14 cellular contexts compared by ENCODE assay signal in the genomic region with DNA sequence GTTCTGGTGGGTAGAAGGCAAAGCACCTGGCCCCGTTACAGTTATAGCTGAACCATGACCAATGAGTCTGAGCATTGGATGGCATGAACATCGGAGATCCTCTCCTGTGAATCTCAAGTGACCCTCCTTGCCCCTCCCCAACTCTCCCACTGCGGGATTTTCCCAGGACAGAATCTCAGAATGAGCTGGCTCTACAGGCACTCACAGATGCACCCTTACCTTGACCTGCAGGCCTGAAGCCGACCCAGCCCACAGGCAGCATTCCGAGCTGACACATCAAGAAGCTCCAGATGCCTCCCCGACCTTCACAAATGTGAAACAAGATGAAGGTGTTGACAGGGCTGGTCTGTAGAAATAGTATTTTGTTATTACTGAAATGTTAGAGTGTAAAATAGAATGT.
DNase-seq lines count a peak whose midpoint lies in the region; ATAC-seq and TF ChIP-seq lines count a peak whose summit lies in the region.
"Had no signal": no experiment of that assay in that cellular context is flagged by ENCODE, and none has a peak within 500 bp of the region (broad histone marks: within the 10 kb centered on the region; RNA-seq: fewer than 3 reads in every experiment).

No MANE protein-coding gene starts in this region.

- TF ChIP-seq POLR2A in IMR-90 (IDR thresholded peaks at IDR 0.05; ENCODE audit: low read depth, low read length): no peak

- H3K27me3 Mint-ChIP-seq in dendritic cell treated with granulocyte-macrophage colony-stimulating factor and Interleukin-4, amounts not matched to agents 40 ng/mL and 50 ng/mL, for 4 days: peaks cover 12% of the 10 kb centered on the region

- POLR2A ChIA-PET in IMR-90 (lab: Charles Lee; ENCODE audit: unreplicated experiment): no interaction called here

- H2BK5ac ChIP-seq in IMR-90 (ENCODE audit: low read depth, low read length, poor library complexity, severe bottlenecking): no peak overlapping the region

- H3K27me3 ChIP-seq in IMR-90 (ENCODE audit: control insufficient read depth, insufficient read depth, low read length): no peaks in the 10 kb centered on the region
- H3K27me3 ChIP-seq: BE2C had no signal

- ATAC-seq in left cardiac atrium (peak; percentile 16 to 75), left ventricle myocardium superior (no peak), IMR-90 (ENCODE audit: low read depth) (no peak), HG03280 (IDR thresholded peaks at IDR 0.05; ENCODE audit: unreplicated experiment) (no peak)
- no peak for ATAC-seq in stimulated activated effector memory CD8-positive, alpha-beta T cell treated with anti-CD3 and anti-CD28 coated beads, Interleukin-12 subunit alpha, Interleukin-12 subunit beta, amount 100 ng/mL, for 72 hours
- ATAC-seq: A549, GM12878 had no signal

- peak overlapping the region; percentile 12; the same call in 1 of the 2 replicates for H3K4ac ChIP-seq in IMR-90 (ENCODE audit: low read depth, low read length)

- peak overlapping the region; percentile 6; the same call in 1 of the 2 replicates for H3K23ac ChIP-seq in IMR-90 (ENCODE audit: low read depth, low read length)

- H3K79me1 ChIP-seq in IMR-90 (ENCODE audit: low read depth in 1 of 2, low read length in 2 of 2): peaks cover 0 to 4% of the 10 kb centered on the region in 2 experiments; a peak in 2 of 4 replicates

- no peak overlapping the region for H3K18ac ChIP-seq in IMR-90 (ENCODE audit: low read depth, low read length)

- dilution Hi-C loops in IMR-90 (cut with HindIII; ENCODE audit: low sequenced_read_pairs, unreplicated experiment): no loop called here

- no peaks in the 10 kb centered on the region for H3K36me3 ChIP-seq in IMR-90 (ENCODE audit: control insufficient read depth, insufficient read depth, low read length)
- H3K36me3 ChIP-seq: BE2C had no signal

- peak overlapping the region; percentile 66 for H2AK5ac ChIP-seq in IMR-90 (ENCODE audit: low read depth, low read length)

- DNase-seq in left cardiac atrium: no peak
- no peak for DNase-seq in left ventricle myocardium superior
- no peak for DNase-seq in IMR-90
- no peak for DNase-seq in stimulated activated effector memory CD8-positive, alpha-beta T cell treated with anti-CD3 and anti-CD28 coated beads, Interleukin-12 subunit alpha, Interleukin-12 subunit beta, amount 100 ng/mL, for 72 hours (ENCODE audit: low spot score in 2 of 2)
- DNase-seq in midbrain (lab: John Stamatoyannopoulos, UW): no peak
- DNase-seq: BE2C; CD8-positive, alpha-beta memory T cell; HCEC 1CT; HFFc6 had no signal

- H3K27ac Mint-ChIP-seq in dendritic cell treated with granulocyte-macrophage colony-stimulating factor and Interleukin-4, amounts not matched to agents 40 ng/mL and 50 ng/mL, for 4 days: peak overlapping the region; percentile 9
- H3K27ac Mint-ChIP-seq in stimulated activated effector memory CD8-positive, alpha-beta T cell treated with anti-CD3 and anti-CD28 coated beads, Interleukin-12 subunit alpha, Interleukin-12 subunit beta, amount 100 ng/mL, for 72 hours: peak overlapping the region; percentile 94
- H3K27ac Mint-ChIP-seq: CD8-positive, alpha-beta memory T cell; HFFc6 had no signal

- no peak overlapping the region for H3K9ac ChIP-seq in IMR-90 (ENCODE audit: low read depth, low read length)

- peaks cover 17% of the 10 kb centered on the region for H3K9me3 Mint-ChIP-seq in dendritic cell treated with granulocyte-macrophage colony-stimulating factor and Interleukin-4, amounts not matched to agents 40 ng/mL and 50 ng/mL, for 4 days
- H3K9me3 Mint-ChIP-seq in stimulated activated effector memory CD8-positive, alpha-beta T cell treated with anti-CD3 and anti-CD28 coated beads, Interleukin-12 subunit alpha, Interleukin-12 subunit beta, amount 100 ng/mL, for 72 hours: peaks cover 18% of the 10 kb centered on the region

- no peak overlapping the region for H4K5ac ChIP-seq in IMR-90 (ENCODE audit: low read depth, low read length)

- H3K4me3 ChIP-seq in IMR-90 (ENCODE audit: insufficient read depth, low read depth, low read length): no peak overlapping the region
- H3K4me3 ChIP-seq: A549, GM12878 had no signal

- H3K4me1 Mint-ChIP-seq in dendritic cell treated with granulocyte-macrophage colony-stimulating factor and Interleukin-4, amounts not matched to agents 40 ng/mL and 50 ng/mL, for 4 days (ENCODE audit: low read depth): peaks cover 33% of the 10 kb centered on the region
- peaks cover 93% of the 10 kb centered on the region for H3K4me1 Mint-ChIP-seq in stimulated activated effector memory CD8-positive, alpha-beta T cell treated with anti-CD3 and anti-CD28 coated beads, Interleukin-12 subunit alpha, Interleukin-12 subunit beta, amount 100 ng/mL, for 72 hours

- no CpG with 5 or more reads among the region's 6 CpGs for WGBS in IMR-90 (ENCODE audit: extremely low coverage in 2 of 2, insufficient read length in 1 of 2), 2 experiments

- no peak overlapping the region for H3K27ac ChIP-seq in IMR-90 (ENCODE audit: insufficient read depth, low read length)
- H3K27ac ChIP-seq: A549, HL-60 had no signal

- CTCF ChIA-PET in IMR-90 (lab: Yijun Ruan, JAX): no interaction called here

- H3K4me2 ChIP-seq in IMR-90 (ENCODE audit: low read depth, low read length): no peak overlapping the region
- H3K4me2 ChIP-seq: A549 had no signal

- peaks cover 12% of the 10 kb centered on the region for H3K36me3 Mint-ChIP-seq in dendritic cell treated with granulocyte-macrophage colony-stimulating factor and Interleukin-4, amounts not matched to agents 40 ng/mL and 50 ng/mL, for 4 days (ENCODE audit: low read depth)
- peaks cover 38% of the 10 kb centered on the region for H3K36me3 Mint-ChIP-seq in stimulated activated effector memory CD8-positive, alpha-beta T cell treated with anti-CD3 and anti-CD28 coated beads, Interleukin-12 subunit alpha, Interleukin-12 subunit beta, amount 100 ng/mL, for 72 hours

- TF ChIP-seq CTCF in IMR-90 (conservative IDR thresholded peaks at IDR 0.05; ENCODE audit: low read depth, low read length): no peak

- no peak for TF ChIP-seq RAD21 in IMR-90 (IDR thresholded peaks at IDR 0.05; ENCODE audit: low read length)

- H3K9me1 ChIP-seq in IMR-90 (ENCODE audit: insufficient read depth, low read length): peaks cover 18% of the 10 kb centered on the region; the same call in 1 of the 2 replicates

- H2BK120ac ChIP-seq in IMR-90 (ENCODE audit: low read depth, low read length): peak overlapping the region; percentile 4; the same call in 1 of the 2 replicates

- H2BK20ac ChIP-seq in IMR-90 (ENCODE audit: low read depth, low read length): 0 out of 2 replicates have a peak overlapping the region, but pooled peaks have one; percentile 20

- no peak overlapping the region for H3K4me3 Mint-ChIP-seq in dendritic cell treated with granulocyte-macrophage colony-stimulating factor and Interleukin-4, amounts not matched to agents 40 ng/mL and 50 ng/mL, for 4 days
- H3K4me3 Mint-ChIP-seq in stimulated activated effector memory CD8-positive, alpha-beta T cell treated with anti-CD3 and anti-CD28 coated beads, Interleukin-12 subunit alpha, Interleukin-12 subunit beta, amount 100 ng/mL, for 72 hours: no peak overlapping the region
- H3K4me3 Mint-ChIP-seq: HFFc6 had no signal

- no peak overlapping the region for H2AFZ ChIP-seq in IMR-90 (replicated peaks; ENCODE audit: low read length, poor library complexity)

- BruUV-seq in IMR-90 (replicated peaks; lab: Mats Ljungman, UMichigan): no TSS peak

- H3K56ac ChIP-seq in IMR-90 (ENCODE audit: extremely low read depth, insufficient read depth, low read length): no peak overlapping the region

- no peak overlapping the region; the same call in 2 of the 3 replicates for H2BK15ac ChIP-seq in IMR-90 (ENCODE audit: low read depth, low read length)

- no peak overlapping the region for H4K8ac ChIP-seq in IMR-90 (ENCODE audit: low read depth in 2 of 2, low read length in 2 of 2)

- no peaks in the 10 kb centered on the region; the same call in 1 of the 2 replicates for H3K9me3 ChIP-seq in IMR-90 (ENCODE audit: control insufficient read depth, insufficient read depth, low read length)
- H3K9me3 ChIP-seq: A549, BE2C had no signal

- H2AK9ac ChIP-seq in IMR-90 (replicated peaks; ENCODE audit: low read depth, low read length, poor library complexity): peak overlapping the region; percentile 22

- intact Hi-C loops in left cardiac atrium (cut with DNase I): no loop called here
- intact Hi-C loops in left ventricle myocardium superior (cut with micrococcal nuclease): no loop called here
- intact Hi-C loops in IMR-90 (cut with micrococcal nuclease): loop anchor here (2.0 kb wide), 1 partner anchor 19 kb away; no protein-coding TSS in a partner anchor
- intact Hi-C loops in dendritic cell treated with granulocyte-macrophage colony-stimulating factor and Interleukin-4, amounts not matched to agents 40 ng/mL and 50 ng/mL, for 4 days (cut with micrococcal nuclease): loop anchor here (10.0 kb wide), 1 partner anchor 47 kb away; no protein-coding TSS in a partner anchor

- H4K91ac ChIP-seq in IMR-90 (ENCODE audit: insufficient read depth, low read depth, low read length): no peak overlapping the region

- no peaks in the 10 kb centered on the region for H4K20me1 ChIP-seq in IMR-90 (ENCODE audit: insufficient read depth, low read length)

- H3K4me1 ChIP-seq in IMR-90 (ENCODE audit: control insufficient read depth, insufficient read depth, low read length): peaks cover 26% of the 10 kb centered on the region

- in situ Hi-C loops in IMR-90 (cut with MboI; ENCODE audit: low sequenced_read_pairs): no loop called here

- 0 out of 2 replicates have a peak overlapping the region, but pooled peaks have one; percentile 16 for H3K14ac ChIP-seq in IMR-90 (replicated peaks; ENCODE audit: low read depth, low read length)

TF ChIP-seq in IMR-90, 13 proteins besides CTCF, POLR2A, EP300 and RAD21 (continues in another document):
- TF ChIP-seq MAFK (IDR thresholded peaks at IDR 0.05; ENCODE audit: low read depth, low read length) (no peak), CEBPB (IDR thresholded peaks at IDR 0.05; ENCODE audit: low read depth, low read length) (no peak), USF2 (IDR thresholded peaks at IDR 0.05; ENCODE audit: low read depth, low read length) (no peak), MXI1 (IDR thresholded peaks at IDR 0.05; ENCODE audit: borderline replicate concordance, low read depth, low read length) (no peak), FOS (IDR thresholded peaks at IDR 0.05; ENCODE audit: low read depth, low read length) (no peak), MAZ (IDR thresholded peaks at IDR 0.05; ENCODE audit: borderline replicate concordance, low read depth, low read length) (no peak), SMC3 (IDR thresholded peaks at IDR 0.05; ENCODE audit: low read depth, low read length) (no peak), BHLHE40 (IDR thresholded peaks at IDR 0.05; ENCODE audit: low read depth, low read length) (no peak), RCOR1 (IDR thresholded peaks at IDR 0.05; ENCODE audit: insufficient replicate concordance, low read length) (no peak)

Comparison
In these comparisons a context has a peak if more than half of its experiments do, and no peak if none do; other contexts are left out.
1. ATAC-seq: peak in left cardiac atrium (2 of 2); none in left ventricle myocardium superior (single experiment), IMR-90 (single experiment), stimulated activated effector memory CD8-positive, alpha-beta T cell treated with anti-CD3 and anti-CD28 coated beads, Interleukin-12 subunit alpha, Interleukin-12 subunit beta, amount 100 ng/mL, for 72 hours (single experiment) and HG03280 (single experiment).
2. intact Hi-C loops: an anchor here in IMR-90 (2.0 kb wide) and dendritic cell treated with granulocyte-macrophage colony-stimulating factor and Interleukin-4, amounts not matched to agents 40 ng/mL and 50 ng/mL, for 4 days (10.0 kb wide); none called in left cardiac atrium and left ventricle myocardium superior.